1 cellular context compared by ENCODE assay signal in the genomic region with DNA sequence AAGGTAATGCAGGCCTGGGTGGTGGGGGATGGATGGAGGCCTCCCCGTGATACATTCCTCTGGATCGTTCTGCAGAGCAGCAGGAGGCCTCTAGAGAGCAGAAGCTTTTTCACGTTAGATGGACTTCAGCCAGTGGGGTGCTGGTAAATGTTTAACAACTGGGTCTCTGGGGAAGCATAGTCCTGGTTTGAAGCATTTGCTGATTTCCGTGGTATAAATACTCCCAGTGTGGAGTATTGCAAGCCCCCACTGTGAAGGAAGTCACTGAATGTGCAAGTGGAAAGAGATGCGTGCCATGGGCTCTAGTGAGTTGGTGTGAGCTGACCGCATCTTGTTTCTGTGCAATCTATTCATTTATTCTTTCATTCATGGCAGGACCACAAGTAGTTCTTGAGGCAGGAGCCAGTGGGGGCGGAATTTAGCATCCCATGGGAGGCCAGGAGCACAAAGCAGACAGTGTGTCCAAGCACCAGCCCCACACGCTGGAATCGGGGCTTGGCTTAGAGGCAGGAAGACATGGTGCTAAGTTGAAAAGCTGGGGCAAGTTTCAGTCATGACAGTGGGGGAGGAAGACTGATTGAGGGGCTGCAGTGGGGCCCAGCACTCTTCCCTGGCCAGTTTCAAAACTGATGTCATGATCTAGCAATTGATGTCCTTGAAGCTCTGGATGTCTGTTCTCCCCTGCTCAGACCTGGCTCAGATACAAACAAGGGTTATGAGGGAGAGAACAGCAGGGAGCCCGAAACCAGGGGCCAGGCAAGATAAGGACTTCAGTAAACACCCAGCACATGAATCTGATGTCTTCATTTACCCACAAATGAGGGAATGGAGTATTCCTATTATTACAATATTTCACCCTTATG.
A peak's percentile ranks its signal among the peaks of the same experiment; 100 is the strongest.
TF ChIP-seq lines count a peak whose summit lies in the region.

No MANE protein-coding gene starts in this region.

TF ChIP-seq in HEK293, 187 proteins besides CTCF, POLR2A, EP300 and RAD21 (continued from another document and continues in another):
- TF ChIP-seq, protein P1, sequence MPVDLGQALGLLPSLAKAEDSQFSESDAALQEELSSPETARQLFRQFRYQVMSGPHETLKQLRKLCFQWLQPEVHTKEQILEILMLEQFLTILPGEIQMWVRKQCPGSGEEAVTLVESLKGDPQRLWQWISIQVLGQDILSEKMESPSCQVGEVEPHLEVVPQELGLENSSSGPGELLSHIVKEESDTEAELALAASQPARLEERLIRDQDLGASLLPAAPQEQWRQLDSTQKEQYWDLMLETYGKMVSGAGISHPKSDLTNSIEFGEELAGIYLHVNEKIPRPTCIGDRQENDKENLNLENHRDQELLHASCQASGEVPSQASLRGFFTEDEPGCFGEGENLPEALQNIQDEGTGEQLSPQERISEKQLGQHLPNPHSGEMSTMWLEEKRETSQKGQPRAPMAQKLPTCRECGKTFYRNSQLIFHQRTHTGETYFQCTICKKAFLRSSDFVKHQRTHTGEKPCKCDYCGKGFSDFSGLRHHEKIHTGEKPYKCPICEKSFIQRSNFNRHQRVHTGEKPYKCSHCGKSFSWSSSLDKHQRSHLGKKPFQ (tag by site-specific recombination; IDR thresholded peaks at IDR 0.05) = no peak
- TF ChIP-seq ZNF398 (tag by site-specific recombination; IDR thresholded peaks at IDR 0.05) (0 out of 2 replicates have a peak, but pooled peaks have one; percentile 19), KLF1 (tag by site-specific recombination; IDR thresholded peaks at IDR 0.05) (no peak), OSR2 (tag by site-specific recombination; IDR thresholded peaks at IDR 0.05) (no peak), ZIC2 (tag by site-specific recombination; IDR thresholded peaks at IDR 0.05) (peak; percentile 96), ZNF391 (tag by site-specific recombination; IDR thresholded peaks at IDR 0.05; ENCODE audit: borderline replicate concordance, low read depth) (no peak), ZNF394 (tag by site-specific recombination; IDR thresholded peaks at IDR 0.05; ENCODE audit: borderline replicate concordance) (no peak), ZNF37A (tag by site-specific recombination; IDR thresholded peaks at IDR 0.05) (no peak), ZNF341 (tag by site-specific recombination; IDR thresholded peaks at IDR 0.05; ENCODE audit: low read depth) (no peak), ZNF544 (tag by site-specific recombination; IDR thresholded peaks at IDR 0.05) (no peak), ZNF830 (tag by site-specific recombination; IDR thresholded peaks at IDR 0.05; ENCODE audit: low read depth) (no peak), ZNF580 (tag by site-specific recombination; IDR thresholded peaks at IDR 0.05) (no peak), ZNF561 (tag by site-specific recombination; IDR thresholded peaks at IDR 0.05; ENCODE audit: borderline replicate concordance) (no peak), ZFP37 (tag by site-specific recombination; IDR thresholded peaks at IDR 0.05) (no peak), SP3 (tag by site-specific recombination; IDR thresholded peaks at IDR 0.05) (no peak), ZNF610 (tag by site-specific recombination; IDR thresholded peaks at IDR 0.05; ENCODE audit: borderline replicate concordance) (no peak), BCL6B (tag by site-specific recombination; IDR thresholded peaks at IDR 0.05) (no peak), ZBTB20 (tag by site-specific recombination; IDR thresholded peaks at IDR 0.05) (peak; percentile 26), ZNF692 (tag by site-specific recombination; IDR thresholded peaks at IDR 0.05) (peak; percentile 98), KLF10 (tag by site-specific recombination; IDR thresholded peaks at IDR 0.05) (no peak), ZNF324 (tag by site-specific recombination; IDR thresholded peaks at IDR 0.05) (no peak), ZNF248 (tag by site-specific recombination; IDR thresholded peaks at IDR 0.05) (no peak), ZNF16 (tag by site-specific recombination; IDR thresholded peaks at IDR 0.05; ENCODE audit: low read depth) (no peak), ZNF629 (tag by site-specific recombination; IDR thresholded peaks at IDR 0.05) (no peak), MEIS1 (CRISPR knock-in tag; IDR thresholded peaks at IDR 0.05; ENCODE audit: borderline replicate concordance) (no peak), ZNF660 (tag by site-specific recombination; IDR thresholded peaks at IDR 0.05) (peak; percentile 54; the same call in 1 of the 2 replicates), ZNF266 (tag by site-specific recombination; IDR thresholded peaks at IDR 0.05; ENCODE audit: low read depth) (no peak), ZNF155 (tag by site-specific recombination; IDR thresholded peaks at IDR 0.05) (no peak), YY1 (tag by site-specific recombination; IDR thresholded peaks at IDR 0.05) (no peak), GLIS1 (tag by site-specific recombination; IDR thresholded peaks at IDR 0.05) (0 out of 2 replicates have a peak, but pooled peaks have one; percentile 32), SALL2 (tag by site-specific recombination; IDR thresholded peaks at IDR 0.05; ENCODE audit: borderline replicate concordance) (no peak)
- TF ChIP-seq, protein P2, sequence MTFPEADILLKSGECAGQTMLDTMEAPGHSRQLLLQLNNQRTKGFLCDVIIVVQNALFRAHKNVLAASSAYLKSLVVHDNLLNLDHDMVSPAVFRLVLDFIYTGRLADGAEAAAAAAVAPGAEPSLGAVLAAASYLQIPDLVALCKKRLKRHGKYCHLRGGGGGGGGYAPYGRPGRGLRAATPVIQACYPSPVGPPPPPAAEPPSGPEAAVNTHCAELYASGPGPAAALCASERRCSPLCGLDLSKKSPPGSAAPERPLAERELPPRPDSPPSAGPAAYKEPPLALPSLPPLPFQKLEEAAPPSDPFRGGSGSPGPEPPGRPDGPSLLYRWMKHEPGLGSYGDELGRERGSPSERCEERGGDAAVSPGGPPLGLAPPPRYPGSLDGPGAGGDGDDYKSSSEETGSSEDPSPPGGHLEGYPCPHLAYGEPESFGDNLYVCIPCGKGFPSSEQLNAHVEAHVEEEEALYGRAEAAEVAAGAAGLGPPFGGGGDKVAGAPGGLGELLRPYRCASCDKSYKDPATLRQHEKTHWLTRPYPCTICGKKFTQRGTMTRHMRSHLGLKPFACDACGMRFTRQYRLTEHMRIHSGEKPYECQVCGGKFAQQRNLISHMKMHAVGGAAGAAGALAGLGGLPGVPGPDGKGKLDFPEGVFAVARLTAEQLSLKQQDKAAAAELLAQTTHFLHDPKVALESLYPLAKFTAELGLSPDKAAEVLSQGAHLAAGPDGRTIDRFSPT (tag by site-specific recombination; IDR thresholded peaks at IDR 0.05) = no peak
- TF ChIP-seq, protein P3, sequence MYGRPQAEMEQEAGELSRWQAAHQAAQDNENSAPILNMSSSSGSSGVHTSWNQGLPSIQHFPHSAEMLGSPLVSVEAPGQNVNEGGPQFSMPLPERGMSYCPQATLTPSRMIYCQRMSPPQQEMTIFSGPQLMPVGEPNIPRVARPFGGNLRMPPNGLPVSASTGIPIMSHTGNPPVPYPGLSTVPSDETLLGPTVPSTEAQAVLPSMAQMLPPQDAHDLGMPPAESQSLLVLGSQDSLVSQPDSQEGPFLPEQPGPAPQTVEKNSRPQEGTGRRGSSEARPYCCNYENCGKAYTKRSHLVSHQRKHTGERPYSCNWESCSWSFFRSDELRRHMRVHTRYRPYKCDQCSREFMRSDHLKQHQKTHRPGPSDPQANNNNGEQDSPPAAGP (tag by site-specific recombination; IDR thresholded peaks at IDR 0.05) = no peak
- TF ChIP-seq, protein P4, sequence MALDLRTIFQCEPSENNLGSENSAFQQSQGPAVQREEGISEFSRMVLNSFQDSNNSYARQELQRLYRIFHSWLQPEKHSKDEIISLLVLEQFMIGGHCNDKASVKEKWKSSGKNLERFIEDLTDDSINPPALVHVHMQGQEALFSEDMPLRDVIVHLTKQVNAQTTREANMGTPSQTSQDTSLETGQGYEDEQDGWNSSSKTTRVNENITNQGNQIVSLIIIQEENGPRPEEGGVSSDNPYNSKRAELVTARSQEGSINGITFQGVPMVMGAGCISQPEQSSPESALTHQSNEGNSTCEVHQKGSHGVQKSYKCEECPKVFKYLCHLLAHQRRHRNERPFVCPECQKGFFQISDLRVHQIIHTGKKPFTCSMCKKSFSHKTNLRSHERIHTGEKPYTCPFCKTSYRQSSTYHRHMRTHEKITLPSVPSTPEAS (tag by site-specific recombination; IDR thresholded peaks at IDR 0.05) = no peak
- TF ChIP-seq, protein P5, sequence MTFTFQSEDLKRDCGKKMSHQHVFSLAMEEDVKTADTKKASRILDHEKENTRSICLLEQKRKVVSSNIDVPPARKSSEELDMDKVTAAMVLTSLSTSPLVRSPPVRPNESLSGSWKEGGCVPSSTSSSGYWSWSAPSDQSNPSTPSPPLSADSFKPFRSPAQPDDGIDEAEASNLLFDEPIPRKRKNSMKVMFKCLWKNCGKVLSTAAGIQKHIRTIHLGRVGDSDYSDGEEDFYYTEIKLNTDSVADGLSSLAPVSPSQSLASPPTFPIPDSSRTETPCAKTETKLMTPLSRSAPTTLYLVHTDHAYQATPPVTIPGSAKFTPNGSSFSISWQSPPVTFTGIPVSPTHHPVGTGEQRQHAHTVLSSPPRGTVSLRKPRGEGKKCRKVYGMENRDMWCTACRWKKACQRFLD (tag by site-specific recombination; IDR thresholded peaks at IDR 0.05) = no peak
- TF ChIP-seq, protein P6, sequence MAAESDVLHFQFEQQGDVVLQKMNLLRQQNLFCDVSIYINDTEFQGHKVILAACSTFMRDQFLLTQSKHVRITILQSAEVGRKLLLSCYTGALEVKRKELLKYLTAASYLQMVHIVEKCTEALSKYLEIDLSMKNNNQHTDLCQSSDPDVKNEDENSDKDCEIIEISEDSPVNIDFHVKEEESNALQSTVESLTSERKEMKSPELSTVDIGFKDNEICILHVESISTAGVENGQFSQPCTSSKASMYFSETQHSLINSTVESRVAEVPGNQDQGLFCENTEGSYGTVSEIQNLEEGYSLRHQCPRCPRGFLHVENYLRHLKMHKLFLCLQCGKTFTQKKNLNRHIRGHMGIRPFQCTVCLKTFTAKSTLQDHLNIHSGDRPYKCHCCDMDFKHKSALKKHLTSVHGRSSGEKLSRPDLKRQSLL (tag by site-specific recombination; IDR thresholded peaks at IDR 0.05) = no peak
- TF ChIP-seq, protein P7, sequence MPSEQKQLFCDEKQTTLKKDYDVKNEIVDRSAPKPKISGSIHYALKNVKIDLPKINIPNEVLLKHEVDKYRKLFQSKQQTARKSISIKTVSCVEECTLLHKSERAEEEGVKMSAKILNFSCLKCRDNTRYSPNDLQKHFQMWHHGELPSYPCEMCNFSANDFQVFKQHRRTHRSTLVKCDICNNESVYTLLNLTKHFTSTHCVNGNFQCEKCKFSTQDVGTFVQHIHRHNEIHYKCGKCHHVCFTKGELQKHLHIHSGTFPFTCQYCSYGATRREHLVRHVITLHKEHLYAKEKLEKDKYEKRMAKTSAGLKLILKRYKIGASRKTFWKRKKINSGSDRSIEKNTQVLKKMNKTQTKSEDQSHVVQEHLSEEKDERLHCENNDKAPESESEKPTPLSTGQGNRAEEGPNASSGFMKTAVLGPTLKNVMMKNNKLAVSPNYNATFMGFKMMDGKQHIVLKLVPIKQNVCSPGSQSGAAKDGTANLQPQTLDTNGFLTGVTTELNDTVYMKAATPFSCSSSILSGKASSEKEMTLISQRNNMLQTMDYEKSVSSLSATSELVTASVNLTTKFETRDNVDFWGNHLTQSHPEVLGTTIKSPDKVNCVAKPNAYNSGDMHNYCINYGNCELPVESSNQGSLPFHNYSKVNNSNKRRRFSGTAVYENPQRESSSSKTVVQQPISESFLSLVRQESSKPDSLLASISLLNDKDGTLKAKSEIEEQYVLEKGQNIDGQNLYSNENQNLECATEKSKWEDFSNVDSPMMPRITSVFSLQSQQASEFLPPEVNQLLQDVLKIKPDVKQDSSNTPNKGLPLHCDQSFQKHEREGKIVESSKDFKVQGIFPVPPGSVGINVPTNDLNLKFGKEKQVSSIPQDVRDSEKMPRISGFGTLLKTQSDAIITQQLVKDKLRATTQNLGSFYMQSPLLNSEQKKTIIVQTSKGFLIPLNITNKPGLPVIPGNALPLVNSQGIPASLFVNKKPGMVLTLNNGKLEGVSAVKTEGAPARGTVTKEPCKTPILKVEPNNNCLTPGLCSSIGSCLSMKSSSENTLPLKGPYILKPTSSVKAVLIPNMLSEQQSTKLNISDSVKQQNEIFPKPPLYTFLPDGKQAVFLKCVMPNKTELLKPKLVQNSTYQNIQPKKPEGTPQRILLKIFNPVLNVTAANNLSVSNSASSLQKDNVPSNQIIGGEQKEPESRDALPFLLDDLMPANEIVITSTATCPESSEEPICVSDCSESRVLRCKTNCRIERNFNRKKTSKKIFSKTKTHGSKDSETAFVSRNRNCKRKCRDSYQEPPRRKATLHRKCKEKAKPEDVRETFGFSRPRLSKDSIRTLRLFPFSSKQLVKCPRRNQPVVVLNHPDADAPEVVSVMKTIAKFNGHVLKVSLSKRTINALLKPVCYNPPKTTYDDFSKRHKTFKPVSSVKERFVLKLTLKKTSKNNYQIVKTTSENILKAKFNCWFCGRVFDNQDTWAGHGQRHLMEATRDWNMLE (tag by site-specific recombination; conservative IDR thresholded peaks at IDR 0.05; ENCODE audit: low read depth) = no peak
